In the genomic region with DNA sequence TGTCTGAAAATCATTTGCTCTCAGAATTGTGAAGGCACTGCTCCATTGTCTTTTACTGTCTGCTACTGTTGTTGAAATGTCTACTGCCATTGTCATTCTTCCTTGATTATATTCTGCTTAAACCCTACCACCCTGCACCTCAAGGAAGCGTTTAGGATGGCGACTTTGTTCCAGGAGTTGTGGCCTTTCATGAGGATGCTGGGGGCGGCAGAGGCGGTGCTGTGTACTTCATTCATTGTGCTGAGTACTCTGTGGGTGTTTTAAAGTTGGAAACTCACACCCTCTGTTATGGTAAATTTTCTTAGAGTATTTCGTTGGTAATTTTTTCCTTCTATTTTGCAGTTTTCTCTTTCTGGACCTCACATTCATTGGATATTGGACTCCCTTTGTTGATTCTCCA, we compare ENCODE assay signal across 24 cellular contexts.
"Had no signal": no experiment of that assay in that cellular context is flagged by ENCODE, and none has a peak within 500 bp of the region (broad histone marks: within the 10 kb centered on the region; RNA-seq: fewer than 3 reads in every experiment).

No MANE protein-coding gene starts in this region.

- H3K4me3 ChIP-seq: SJSA1, SK-N-MC had no signal

- DNase-seq: KBM-7, MV-4-11, NCI-H1048, NCI-H1105, NCI-H1417, NCI-H1436 treated with DMSO at 0.1 percent for 48 hours, NCI-H1694, NCI-H187 treated with DMSO at 0.1 percent for 48 hours, NCI-H2029 treated with DMSO at 0.1 percent for 48 hours, NCI-H2171 treated with DMSO at 0.1 percent for 48 hours, NCI-H345, NCI-H446 treated with DMSO at 0.1 percent for 48 hours, NCI-H510A treated with DMSO at 0.1 percent for 48 hours, NCI-H526, NCI-H82, Right ventricle myocardium superior, RPMI8226, SIG-M5, SW 1271 had no signal

- H3K4me1 ChIP-seq: SJSA1 had no signal

- H3K9me3 ChIP-seq: SJSA1 had no signal

- H3K27ac ChIP-seq: HL-60, SJSA1, SK-N-MC had no signal

- H3K27me3 ChIP-seq: SJSA1 had no signal

- H3K36me3 ChIP-seq: SJSA1 had no signal

- FAIRE-seq: HTR-8/SVneo, RCC 7860 had no signal
